In the genomic region with DNA sequence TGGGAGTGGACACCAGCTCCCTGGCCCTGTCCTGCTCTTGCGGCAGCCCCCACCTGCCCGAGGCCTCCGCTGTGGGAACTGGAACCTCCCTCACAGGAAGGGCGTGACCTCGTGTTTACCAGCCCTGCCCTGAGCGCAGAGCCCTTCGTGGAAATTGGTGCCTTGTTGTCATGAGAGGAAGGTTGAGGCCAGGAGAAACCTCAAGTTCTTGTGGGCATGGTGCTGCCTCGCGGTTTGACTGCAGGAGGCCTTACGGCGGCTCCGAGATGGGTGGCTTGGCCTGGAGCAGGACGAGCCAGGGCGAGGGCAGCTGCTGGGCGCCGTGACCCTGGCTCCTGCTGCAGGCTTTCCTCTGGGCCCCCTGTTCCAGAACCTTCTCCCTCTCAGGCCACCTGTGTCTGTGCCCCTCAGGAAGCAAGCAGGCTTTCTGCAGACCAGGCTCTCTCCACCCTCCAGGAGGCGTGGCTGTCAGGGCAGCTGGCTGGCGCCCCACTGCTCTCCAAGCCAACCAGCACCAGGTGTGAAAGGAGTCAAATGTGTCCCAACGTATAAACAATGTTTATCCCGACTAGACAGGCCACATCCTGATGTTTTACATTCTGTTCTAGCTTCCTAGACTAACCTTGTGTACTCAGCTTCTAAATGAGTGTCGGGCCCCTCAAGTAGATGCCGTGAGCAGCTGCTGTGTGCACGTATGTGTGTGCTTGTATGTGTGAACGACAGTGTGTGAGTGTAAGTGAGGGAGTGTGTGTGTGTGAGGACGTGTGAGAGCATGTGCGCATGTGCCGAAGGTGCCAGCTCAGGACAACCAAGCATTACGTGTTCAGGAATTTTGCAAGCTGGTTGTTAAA, we compare ENCODE assay signal across 9 cellular contexts. TPM values are rescaled to one million over a fixed set of nuclear protein-coding genes. Genes with fewer than 3 reads are reported as not detected.
DNase-seq lines count a peak whose midpoint lies in the region; ATAC-seq and TF ChIP-seq lines count a peak whose summit lies in the region.
"Had no signal": no experiment of that assay in that cellular context is flagged by ENCODE, and none has a peak within 500 bp of the region (broad histone marks: within the 10 kb centered on the region; RNA-seq: fewer than 3 reads in every experiment).

No MANE protein-coding gene starts in this region.

- no peak overlapping the region for H3K4me3 ChIP-seq in lower lobe of right lung

- ATAC-seq in lower lobe of right lung (peak; percentile 78), GM21360 (IDR thresholded peaks at IDR 0.05; ENCODE audit: unreplicated experiment) (no peak), GM18519 (IDR thresholded peaks at IDR 0.05; ENCODE audit: low FRiP score, unreplicated experiment) (no peak)

- DNase-seq in DMS153 treated with DMSO at 0.1 percent for 48 hours (lab: John Stamatoyannopoulos, UW; ENCODE audit: unreplicated experiment) (peak; percentile 89), NCI-H2107 treated with DMSO at 0.1 percent for 48 hours (lab: John Stamatoyannopoulos, UW; ENCODE audit: unreplicated experiment) (peak; percentile 79), lower lobe of right lung (peak; percentile 70), LoVo (ENCODE audit: low spot score) (no peak), GM13977 (ENCODE audit: low spot score) (no peak)
- peak; percentile 71 for DNase-seq in activated CD8-positive, alpha-beta memory T cell treated with anti-CD3 and anti-CD28 coated beads, Interleukin-2, amount 50 U/mL, for 1 hour (ENCODE audit: extremely low read depth)

- TF ChIP-seq CTCF in lower lobe of right lung (IDR thresholded peaks at IDR 0.05) (no peak), GM13977 (IDR thresholded peaks at IDR 0.05; ENCODE audit: extremely low read depth, insufficient read depth, missing control alignments) (no peak)

- in situ Hi-C loops in GM13977 (cut with MboI; ENCODE audit: low pct_unique_long_range_greater_than_20kb, low sequenced_read_pairs, unreplicated experiment): no loop called here

- intact Hi-C loops in lower lobe of right lung (cut with DNase I): no loop called here

- H3K36me3 ChIP-seq in lower lobe of right lung: no peaks in the 10 kb centered on the region

- no peaks in the 10 kb centered on the region for H3K9me3 ChIP-seq in lower lobe of right lung

- no peaks in the 10 kb centered on the region for H3K27me3 ChIP-seq in lower lobe of right lung (ENCODE audit: low read depth)

- peak overlapping the region; percentile 7 for H3K27ac ChIP-seq in lower lobe of right lung

- H3K4me1 ChIP-seq in lower lobe of right lung: peaks cover 25% of the 10 kb centered on the region

RNA-seq across cellular contexts. Expression of a gene that starts 10.4 kb away (rescaled TPM):
- 19.1 TPM for total RNA-seq in lower lobe of right lung

RNA-seq across cellular contexts. Expression of a gene that starts 36.2 kb away (rescaled TPM):
- 1.8 TPM for total RNA-seq in lower lobe of right lung
- total RNA-seq: liver had no signal

Comparison
In these comparisons a context has a peak if more than half of its experiments do, and no peak if none do; other contexts are left out.
1. DNase-seq: peak in DMS153 treated with DMSO at 0.1 percent for 48 hours (single experiment), NCI-H2107 treated with DMSO at 0.1 percent for 48 hours (single experiment), activated CD8-positive, alpha-beta memory T cell treated with anti-CD3 and anti-CD28 coated beads, Interleukin-2, amount 50 U/mL, for 1 hour (single experiment) and lower lobe of right lung (single experiment); none in LoVo (single experiment) and GM13977 (single experiment).
2. ATAC-seq: peak in lower lobe of right lung (2 of 2); none in GM21360 (single experiment) and GM18519 (single experiment).